ENCODE assay signal across 20 cellular contexts in the genomic region with DNA sequence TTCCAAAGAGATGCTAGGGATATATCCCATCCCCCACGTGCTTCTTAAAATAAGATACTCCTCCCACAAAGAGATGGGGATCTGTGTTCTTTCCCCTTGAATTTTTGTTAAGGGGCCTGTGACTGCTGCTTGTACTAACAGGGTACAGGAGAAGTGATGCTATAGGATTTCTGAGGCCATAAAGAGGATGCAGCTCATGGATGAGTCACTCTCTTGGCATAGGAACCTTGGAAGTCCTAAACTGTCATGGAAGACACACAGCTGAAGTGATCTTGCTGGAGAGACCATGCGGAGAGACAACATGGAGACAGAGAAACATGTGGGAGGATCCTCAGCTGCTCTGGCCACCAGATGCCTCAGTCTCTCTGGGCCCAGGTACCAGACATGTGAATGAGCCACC.
A peak's percentile ranks its signal among the peaks of the same experiment; 100 is the strongest.
DNase-seq lines count a peak whose midpoint lies in the region; ATAC-seq and TF ChIP-seq lines count a peak whose summit lies in the region.
"Had no signal": no experiment of that assay in that cellular context is flagged by ENCODE, and none has a peak within 500 bp of the region (broad histone marks: within the 10 kb centered on the region; RNA-seq: fewer than 3 reads in every experiment).

No MANE protein-coding gene starts in this region.

- 42 to 50% methylated on average over 2 of the region's 2 CpGs for WGBS in GM23248 (ENCODE audit: low coverage in 1 of 2, low lambda C conversion rate in 2 of 2, missing lambda C conversion rate in 2 of 2), 2 experiments

- H3K36me3 ChIP-seq in GM23248 (ENCODE audit: low read depth) (no peaks in the 10 kb centered on the region), PC-3 (ENCODE audit: low read depth, low read length) (no peaks in the 10 kb centered on the region), MG63 (no peaks in the 10 kb centered on the region)

- no peaks in the 10 kb centered on the region for H3F3A ChIP-seq in GM23248 (ENCODE audit: insufficient read depth)
- no peaks in the 10 kb centered on the region for H3F3A ChIP-seq in PC-3 (ENCODE audit: low read length, unreplicated experiment)

- CTCF ChIA-PET in PC-3 (lab: Charles Lee): interaction anchor here (0.7 kb wide), 1 partner anchor 19 kb away, joined by 3 read pairs; no protein-coding TSS in a partner anchor

- intact Hi-C loops in PC-3 (cut with micrococcal nuclease): no loop called here

- ATAC-seq in PC-3 (peak; percentile 33; the same call in 1 of the 2 replicates), GM19455 (IDR thresholded peaks at IDR 0.05; ENCODE audit: unreplicated experiment) (no peak), GM21529 (IDR thresholded peaks at IDR 0.05; ENCODE audit: unreplicated experiment) (no peak)
- ATAC-seq: K562 had no signal

- H3K9me3 ChIP-seq in GM23248 (ENCODE audit: low read depth): no peaks in the 10 kb centered on the region
- no peaks in the 10 kb centered on the region for H3K9me3 ChIP-seq in PC-3 (ENCODE audit: low read length)
- H3K9me3 ChIP-seq in MG63: no peaks in the 10 kb centered on the region

- H4K20me1 ChIP-seq in GM23248 (ENCODE audit: insufficient read depth) (no peaks in the 10 kb centered on the region), PC-3 (ENCODE audit: low read length) (no peaks in the 10 kb centered on the region)

- no peak for TF ChIP-seq CTCF in PC-3 (conservative IDR thresholded peaks at IDR 0.05; ENCODE audit: low read depth, low read length)

- DNase-seq in A172 (ENCODE audit: low spot score): peak; percentile 16
- DNase-seq in GM23248: peak; percentile 20
- DNase-seq in PC-3: peak; percentile 38
- DNase-seq in fibroblast of gingiva (ENCODE audit: low read depth): peak; percentile 1
- DNase-seq in D341Med (ENCODE audit: low spot score): no peak
- DNase-seq in MG63: no peak
- DNase-seq: 8988T, DMS53, GDM1, NCI-H1092 treated with DMSO at 0.1 percent for 48 hours, NCI-H1694, NCI-H2107, NCI-H345, NCI-H69, PC-9, SHP77 had no signal

- H3K27me3 ChIP-seq in GM23248 (replicated peaks; ENCODE audit: insufficient read depth) (peaks cover 26% of the 10 kb centered on the region), PC-3 (ENCODE audit: low read length) (peaks cover 90% of the 10 kb centered on the region), MG63 (no peaks in the 10 kb centered on the region; the same call in 1 of the 2 replicates)

- BruUV-seq in PC-3 (replicated peaks; lab: Mats Ljungman, UMichigan): no TSS peak

- H3K79me2 ChIP-seq in GM23248 (ENCODE audit: insufficient read depth) (no peaks in the 10 kb centered on the region), PC-3 (ENCODE audit: low read length) (no peaks in the 10 kb centered on the region)

- H3K9ac ChIP-seq in GM23248 (no peak overlapping the region), PC-3 (ENCODE audit: low read length) (no peak overlapping the region)

- H3K9me2 ChIP-seq in GM23248 (ENCODE audit: insufficient read depth) (no peaks in the 10 kb centered on the region), PC-3 (replicated peaks; ENCODE audit: low read length) (no peaks in the 10 kb centered on the region)

- H2AFZ ChIP-seq in GM23248 (no peak overlapping the region), PC-3 (ENCODE audit: low read length) (no peak overlapping the region)
- H2AFZ ChIP-seq: PC-9 had no signal

- H3K4me3 ChIP-seq in GM23248 (no peak overlapping the region), PC-3 (ENCODE audit: low read length) (no peak overlapping the region), MG63 (no peak overlapping the region)
- H3K4me3 ChIP-seq: K562, PC-9 had no signal

- POLR2A ChIA-PET in PC-3 (lab: Charles Lee; ENCODE audit: unreplicated experiment): no interaction called here

- H3K27ac ChIP-seq in GM23248: no peak overlapping the region
- no peak overlapping the region for H3K27ac ChIP-seq in PC-3 (ENCODE audit: low read length)
- H3K27ac ChIP-seq: C4-2B, PC-9 had no signal

- H3K4me1 ChIP-seq in GM23248 (ENCODE audit: insufficient read depth): no peaks in the 10 kb centered on the region
- no peaks in the 10 kb centered on the region for H3K4me1 ChIP-seq in PC-3 (ENCODE audit: insufficient read depth, low read length)

- H3K4me2 ChIP-seq in GM23248 (ENCODE audit: unreplicated experiment) (no peak overlapping the region), PC-3 (ENCODE audit: low read length) (no peak overlapping the region)
- H3K4me2 ChIP-seq: PC-9 had no signal

- in situ Hi-C loops in GM23248 (cut with MboI): no loop called here

Comparison
In these comparisons a context has a peak if more than half of its experiments do, and no peak if none do; other contexts are left out.
1. DNase-seq: peak in A172 (single experiment), GM23248 (single experiment), PC-3 (single experiment) and fibroblast of gingiva (single experiment); none in D341Med (single experiment) and MG63 (single experiment).